1 cellular context compared by ENCODE assay signal in the genomic region with DNA sequence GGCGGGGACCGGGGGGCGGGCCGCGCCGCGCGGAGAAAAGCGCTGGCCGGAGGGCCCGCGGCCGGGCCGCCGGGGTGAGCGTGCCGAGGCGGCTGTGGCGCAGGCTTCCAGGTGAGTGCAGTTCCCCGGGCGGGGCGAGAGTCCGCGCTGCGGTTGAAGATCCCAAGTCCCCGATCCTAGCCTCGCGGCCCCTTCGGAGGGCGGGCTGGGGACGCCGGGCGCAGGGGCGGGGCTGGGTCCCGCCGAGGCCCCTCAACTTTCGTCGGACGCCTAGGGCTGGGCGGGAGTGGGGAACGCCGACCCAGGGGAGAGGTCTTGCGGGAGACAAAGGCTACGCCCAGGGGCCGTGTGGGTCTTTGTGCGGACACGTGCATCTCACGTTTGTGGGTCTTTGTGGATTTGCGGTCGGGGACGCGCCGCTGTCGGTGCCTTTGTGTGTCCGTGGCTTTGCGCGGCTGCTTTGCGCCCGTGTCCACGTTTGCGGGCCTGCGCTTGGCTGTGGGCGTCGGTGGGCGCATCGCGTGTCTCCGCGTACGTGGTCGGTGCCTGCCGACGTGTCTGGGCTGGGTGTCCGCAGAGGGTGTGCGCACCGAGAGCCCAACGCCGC.
A peak's percentile ranks its signal among the peaks of the same experiment; 100 is the strongest.
TF ChIP-seq lines count a peak whose summit lies in the region.

A gene with protein sequence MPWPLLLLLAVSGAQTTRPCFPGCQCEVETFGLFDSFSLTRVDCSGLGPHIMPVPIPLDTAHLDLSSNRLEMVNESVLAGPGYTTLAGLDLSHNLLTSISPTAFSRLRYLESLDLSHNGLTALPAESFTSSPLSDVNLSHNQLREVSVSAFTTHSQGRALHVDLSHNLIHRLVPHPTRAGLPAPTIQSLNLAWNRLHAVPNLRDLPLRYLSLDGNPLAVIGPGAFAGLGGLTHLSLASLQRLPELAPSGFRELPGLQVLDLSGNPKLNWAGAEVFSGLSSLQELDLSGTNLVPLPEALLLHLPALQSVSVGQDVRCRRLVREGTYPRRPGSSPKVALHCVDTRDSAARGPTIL (plus strand): TSS at position 63 of the 607 bp plus-strand sequence. CDS start 12,261 bp downstream, outside the sequence.

TF ChIP-seq in K562, 482 proteins besides CTCF, POLR2A, EP300 and RAD21 (continued from another document and continues in another):
- TF ChIP-seq, protein P1, sequence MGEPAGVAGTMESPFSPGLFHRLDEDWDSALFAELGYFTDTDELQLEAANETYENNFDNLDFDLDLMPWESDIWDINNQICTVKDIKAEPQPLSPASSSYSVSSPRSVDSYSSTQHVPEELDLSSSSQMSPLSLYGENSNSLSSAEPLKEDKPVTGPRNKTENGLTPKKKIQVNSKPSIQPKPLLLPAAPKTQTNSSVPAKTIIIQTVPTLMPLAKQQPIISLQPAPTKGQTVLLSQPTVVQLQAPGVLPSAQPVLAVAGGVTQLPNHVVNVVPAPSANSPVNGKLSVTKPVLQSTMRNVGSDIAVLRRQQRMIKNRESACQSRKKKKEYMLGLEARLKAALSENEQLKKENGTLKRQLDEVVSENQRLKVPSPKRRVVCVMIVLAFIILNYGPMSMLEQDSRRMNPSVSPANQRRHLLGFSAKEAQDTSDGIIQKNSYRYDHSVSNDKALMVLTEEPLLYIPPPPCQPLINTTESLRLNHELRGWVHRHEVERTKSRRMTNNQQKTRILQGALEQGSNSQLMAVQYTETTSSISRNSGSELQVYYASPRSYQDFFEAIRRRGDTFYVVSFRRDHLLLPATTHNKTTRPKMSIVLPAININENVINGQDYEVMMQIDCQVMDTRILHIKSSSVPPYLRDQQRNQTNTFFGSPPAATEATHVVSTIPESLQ (CRISPR knock-in tag; IDR thresholded peaks at IDR 0.05): no peak
- TF ChIP-seq, protein P2, sequence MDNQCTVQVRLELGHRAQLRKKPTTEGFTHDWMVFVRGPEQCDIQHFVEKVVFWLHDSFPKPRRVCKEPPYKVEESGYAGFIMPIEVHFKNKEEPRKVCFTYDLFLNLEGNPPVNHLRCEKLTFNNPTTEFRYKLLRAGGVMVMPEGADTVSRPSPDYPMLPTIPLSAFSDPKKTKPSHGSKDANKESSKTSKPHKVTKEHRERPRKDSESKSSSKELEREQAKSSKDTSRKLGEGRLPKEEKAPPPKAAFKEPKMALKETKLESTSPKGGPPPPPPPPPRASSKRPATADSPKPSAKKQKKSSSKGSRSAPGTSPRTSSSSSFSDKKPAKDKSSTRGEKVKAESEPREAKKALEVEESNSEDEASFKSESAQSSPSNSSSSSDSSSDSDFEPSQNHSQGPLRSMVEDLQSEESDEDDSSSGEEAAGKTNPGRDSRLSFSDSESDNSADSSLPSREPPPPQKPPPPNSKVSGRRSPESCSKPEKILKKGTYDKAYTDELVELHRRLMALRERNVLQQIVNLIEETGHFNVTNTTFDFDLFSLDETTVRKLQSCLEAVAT (IDR thresholded peaks at IDR 0.05): peak in 1 of 2 experiments; percentile 49; a peak in 1 of 4 replicates
- TF ChIP-seq KHSRP (IDR thresholded peaks at IDR 0.05) (no peak), ZNF12 (CRISPR knock-in tag; IDR thresholded peaks at IDR 0.05) (peak; percentile 25; the same call in 1 of the 2 replicates), GATAD2B (IDR thresholded peaks at IDR 0.05; ENCODE audit: borderline replicate concordance) (peak; percentile 18; the same call in 1 of the 2 replicates), ZNF184 (CRISPR knock-in tag; IDR thresholded peaks at IDR 0.05) (no peak), ZNF224 (CRISPR knock-in tag; IDR thresholded peaks at IDR 0.05) (peak; percentile 33; the same call in 1 of the 2 replicates), ZBTB1 (CRISPR knock-in tag; IDR thresholded peaks at IDR 0.05; ENCODE audit: borderline replicate concordance, low read depth) (peak; percentile 71; the same call in 1 of the 2 replicates), EWSR1 (IDR thresholded peaks at IDR 0.05; ENCODE audit: borderline replicate concordance, low read depth, partially characterized antibody) (no peak), PHF8 (IDR thresholded peaks at IDR 0.05; ENCODE audit: borderline replicate concordance, low read length) (peak; percentile 79; the same call in 1 of the 2 replicates), BCL6 (CRISPR knock-in tag; IDR thresholded peaks at IDR 0.05) (no peak), TAF9B (IDR thresholded peaks at IDR 0.05; ENCODE audit: partially characterized antibody) (no peak), MYC (IDR thresholded peaks at IDR 0.05; ENCODE audit: low read depth, low read length) (no peak; the same call in none of the 2 replicates), MYC (CRISPR knock-in tag; IDR thresholded peaks at IDR 0.05; ENCODE audit: borderline replicate concordance, low read depth) (peak; percentile 43; the same call in 1 of the 2 replicates), HMGN3 (IDR thresholded peaks at IDR 0.05; ENCODE audit: borderline replicate concordance, extremely low read depth, insufficient read length, low read depth, low read length) (peak; percentile 28), ZNF212 (CRISPR knock-in tag; IDR thresholded peaks at IDR 0.05) (no peak)
- TF ChIP-seq, protein P3, sequence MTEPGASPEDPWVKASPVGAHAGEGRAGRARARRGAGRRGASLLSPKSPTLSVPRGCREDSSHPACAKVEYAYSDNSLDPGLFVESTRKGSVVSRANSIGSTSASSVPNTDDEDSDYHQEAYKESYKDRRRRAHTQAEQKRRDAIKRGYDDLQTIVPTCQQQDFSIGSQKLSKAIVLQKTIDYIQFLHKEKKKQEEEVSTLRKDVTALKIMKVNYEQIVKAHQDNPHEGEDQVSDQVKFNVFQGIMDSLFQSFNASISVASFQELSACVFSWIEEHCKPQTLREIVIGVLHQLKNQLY (CRISPR knock-in tag; conservative IDR thresholded peaks at IDR 0.05): 0 out of 4 replicates have a peak, but pooled peaks of 1 of the 2 experiments have one; percentile 33
- TF ChIP-seq, protein P4, sequence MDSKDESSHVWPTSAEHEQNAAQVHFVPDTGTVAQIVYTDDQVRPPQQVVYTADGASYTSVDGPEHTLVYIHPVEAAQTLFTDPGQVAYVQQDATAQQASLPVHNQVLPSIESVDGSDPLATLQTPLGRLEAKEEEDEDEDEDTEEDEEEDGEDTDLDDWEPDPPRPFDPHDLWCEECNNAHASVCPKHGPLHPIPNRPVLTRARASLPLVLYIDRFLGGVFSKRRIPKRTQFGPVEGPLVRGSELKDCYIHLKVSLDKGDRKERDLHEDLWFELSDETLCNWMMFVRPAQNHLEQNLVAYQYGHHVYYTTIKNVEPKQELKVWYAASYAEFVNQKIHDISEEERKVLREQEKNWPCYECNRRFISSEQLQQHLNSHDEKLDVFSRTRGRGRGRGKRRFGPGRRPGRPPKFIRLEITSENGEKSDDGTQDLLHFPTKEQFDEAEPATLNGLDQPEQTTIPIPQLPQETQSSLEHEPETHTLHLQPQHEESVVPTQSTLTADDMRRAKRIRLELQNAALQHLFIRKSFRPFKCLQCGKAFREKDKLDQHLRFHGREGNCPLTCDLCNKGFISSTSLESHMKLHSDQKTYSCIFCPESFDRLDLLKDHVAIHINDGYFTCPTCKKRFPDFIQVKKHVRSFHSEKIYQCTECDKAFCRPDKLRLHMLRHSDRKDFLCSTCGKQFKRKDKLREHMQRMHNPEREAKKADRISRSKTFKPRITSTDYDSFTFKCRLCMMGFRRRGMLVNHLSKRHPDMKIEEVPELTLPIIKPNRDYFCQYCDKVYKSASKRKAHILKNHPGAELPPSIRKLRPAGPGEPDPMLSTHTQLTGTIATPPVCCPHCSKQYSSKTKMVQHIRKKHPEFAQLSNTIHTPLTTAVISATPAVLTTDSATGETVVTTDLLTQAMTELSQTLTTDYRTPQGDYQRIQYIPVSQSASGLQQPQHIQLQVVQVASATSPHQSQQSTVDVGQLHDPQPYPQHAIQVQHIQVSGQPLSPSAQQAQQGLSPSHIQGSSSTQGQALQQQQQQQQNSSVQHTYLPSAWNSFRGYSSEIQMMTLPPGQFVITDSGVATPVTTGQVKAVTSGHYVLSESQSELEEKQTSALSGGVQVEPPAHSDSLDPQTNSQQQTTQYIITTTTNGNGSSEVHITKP (IDR thresholded peaks at IDR 0.05; ENCODE audit: partially characterized antibody): no peak
- TF ChIP-seq, protein P5, sequence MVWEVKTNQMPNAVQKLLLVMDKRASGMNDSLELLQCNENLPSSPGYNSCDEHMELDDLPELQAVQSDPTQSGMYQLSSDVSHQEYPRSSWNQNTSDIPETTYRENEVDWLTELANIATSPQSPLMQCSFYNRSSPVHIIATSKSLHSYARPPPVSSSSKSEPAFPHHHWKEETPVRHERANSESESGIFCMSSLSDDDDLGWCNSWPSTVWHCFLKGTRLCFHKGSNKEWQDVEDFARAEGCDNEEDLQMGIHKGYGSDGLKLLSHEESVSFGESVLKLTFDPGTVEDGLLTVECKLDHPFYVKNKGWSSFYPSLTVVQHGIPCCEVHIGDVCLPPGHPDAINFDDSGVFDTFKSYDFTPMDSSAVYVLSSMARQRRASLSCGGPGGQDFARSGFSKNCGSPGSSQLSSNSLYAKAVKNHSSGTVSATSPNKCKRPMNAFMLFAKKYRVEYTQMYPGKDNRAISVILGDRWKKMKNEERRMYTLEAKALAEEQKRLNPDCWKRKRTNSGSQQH (CRISPR knock-in tag; IDR thresholded peaks at IDR 0.05): no peak
- TF ChIP-seq, protein P6, sequence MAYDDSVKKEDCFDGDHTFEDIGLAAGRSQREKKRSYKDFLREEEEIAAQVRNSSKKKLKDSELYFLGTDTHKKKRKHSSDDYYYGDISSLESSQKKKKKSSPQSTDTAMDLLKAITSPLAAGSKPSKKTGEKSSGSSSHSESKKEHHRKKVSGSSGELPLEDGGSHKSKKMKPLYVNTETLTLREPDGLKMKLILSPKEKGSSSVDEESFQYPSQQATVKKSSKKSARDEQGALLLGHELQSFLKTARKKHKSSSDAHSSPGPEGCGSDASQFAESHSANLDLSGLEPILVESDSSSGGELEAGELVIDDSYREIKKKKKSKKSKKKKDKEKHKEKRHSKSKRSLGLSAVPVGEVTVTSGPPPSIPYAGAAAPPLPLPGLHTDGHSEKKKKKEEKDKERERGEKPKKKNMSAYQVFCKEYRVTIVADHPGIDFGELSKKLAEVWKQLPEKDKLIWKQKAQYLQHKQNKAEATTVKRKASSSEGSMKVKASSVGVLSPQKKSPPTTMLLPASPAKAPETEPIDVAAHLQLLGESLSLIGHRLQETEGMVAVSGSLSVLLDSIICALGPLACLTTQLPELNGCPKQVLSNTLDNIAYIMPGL (CRISPR knock-in tag; IDR thresholded peaks at IDR 0.05): peak; percentile 68
- TF ChIP-seq, protein P7, sequence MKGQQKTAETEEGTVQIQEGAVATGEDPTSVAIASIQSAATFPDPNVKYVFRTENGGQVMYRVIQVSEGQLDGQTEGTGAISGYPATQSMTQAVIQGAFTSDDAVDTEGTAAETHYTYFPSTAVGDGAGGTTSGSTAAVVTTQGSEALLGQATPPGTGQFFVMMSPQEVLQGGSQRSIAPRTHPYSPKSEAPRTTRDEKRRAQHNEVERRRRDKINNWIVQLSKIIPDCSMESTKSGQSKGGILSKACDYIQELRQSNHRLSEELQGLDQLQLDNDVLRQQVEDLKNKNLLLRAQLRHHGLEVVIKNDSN (CRISPR knock-in tag; IDR thresholded peaks at IDR 0.05): peak; percentile 32; the same call in 1 of the 2 replicates
- TF ChIP-seq, protein P8, sequence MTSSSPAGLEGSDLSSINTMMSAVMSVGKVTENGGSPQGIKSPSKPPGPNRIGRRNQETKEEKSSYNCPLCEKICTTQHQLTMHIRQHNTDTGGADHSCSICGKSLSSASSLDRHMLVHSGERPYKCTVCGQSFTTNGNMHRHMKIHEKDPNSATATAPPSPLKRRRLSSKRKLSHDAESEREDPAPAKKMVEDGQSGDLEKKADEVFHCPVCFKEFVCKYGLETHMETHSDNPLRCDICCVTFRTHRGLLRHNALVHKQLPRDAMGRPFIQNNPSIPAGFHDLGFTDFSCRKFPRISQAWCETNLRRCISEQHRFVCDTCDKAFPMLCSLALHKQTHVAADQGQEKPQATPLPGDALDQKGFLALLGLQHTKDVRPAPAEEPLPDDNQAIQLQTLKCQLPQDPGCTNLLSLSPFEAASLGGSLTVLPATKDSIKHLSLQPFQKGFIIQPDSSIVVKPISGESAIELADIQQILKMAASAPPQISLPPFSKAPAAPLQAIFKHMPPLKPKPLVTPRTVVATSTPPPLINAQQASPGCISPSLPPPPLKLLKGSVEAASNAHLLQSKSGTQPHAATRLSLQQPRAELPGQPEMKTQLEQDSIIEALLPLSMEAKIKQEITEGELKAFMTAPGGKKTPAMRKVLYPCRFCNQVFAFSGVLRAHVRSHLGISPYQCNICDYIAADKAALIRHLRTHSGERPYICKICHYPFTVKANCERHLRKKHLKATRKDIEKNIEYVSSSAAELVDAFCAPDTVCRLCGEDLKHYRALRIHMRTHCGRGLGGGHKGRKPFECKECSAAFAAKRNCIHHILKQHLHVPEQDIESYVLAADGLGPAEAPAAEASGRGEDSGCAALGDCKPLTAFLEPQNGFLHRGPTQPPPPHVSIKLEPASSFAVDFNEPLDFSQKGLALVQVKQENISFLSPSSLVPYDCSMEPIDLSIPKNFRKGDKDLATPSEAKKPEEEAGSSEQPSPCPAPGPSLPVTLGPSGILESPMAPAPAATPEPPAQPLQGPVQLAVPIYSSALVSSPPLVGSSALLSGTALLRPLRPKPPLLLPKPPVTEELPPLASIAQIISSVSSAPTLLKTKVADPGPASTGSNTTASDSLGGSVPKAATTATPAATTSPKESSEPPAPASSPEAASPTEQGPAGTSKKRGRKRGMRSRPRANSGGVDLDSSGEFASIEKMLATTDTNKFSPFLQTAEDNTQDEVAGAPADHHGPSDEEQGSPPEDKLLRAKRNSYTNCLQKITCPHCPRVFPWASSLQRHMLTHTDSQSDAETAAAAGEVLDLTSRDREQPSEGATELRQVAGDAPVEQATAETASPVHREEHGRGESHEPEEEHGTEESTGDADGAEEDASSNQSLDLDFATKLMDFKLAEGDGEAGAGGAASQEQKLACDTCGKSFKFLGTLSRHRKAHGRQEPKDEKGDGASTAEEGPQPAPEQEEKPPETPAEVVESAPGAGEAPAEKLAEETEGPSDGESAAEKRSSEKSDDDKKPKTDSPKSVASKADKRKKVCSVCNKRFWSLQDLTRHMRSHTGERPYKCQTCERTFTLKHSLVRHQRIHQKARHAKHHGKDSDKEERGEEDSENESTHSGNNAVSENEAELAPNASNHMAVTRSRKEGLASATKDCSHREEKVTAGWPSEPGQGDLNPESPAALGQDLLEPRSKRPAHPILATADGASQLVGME (CRISPR knock-in tag; IDR thresholded peaks at IDR 0.05): 0 out of 2 replicates have a peak, but pooled peaks have one; percentile 9
- TF ChIP-seq, protein P9, sequence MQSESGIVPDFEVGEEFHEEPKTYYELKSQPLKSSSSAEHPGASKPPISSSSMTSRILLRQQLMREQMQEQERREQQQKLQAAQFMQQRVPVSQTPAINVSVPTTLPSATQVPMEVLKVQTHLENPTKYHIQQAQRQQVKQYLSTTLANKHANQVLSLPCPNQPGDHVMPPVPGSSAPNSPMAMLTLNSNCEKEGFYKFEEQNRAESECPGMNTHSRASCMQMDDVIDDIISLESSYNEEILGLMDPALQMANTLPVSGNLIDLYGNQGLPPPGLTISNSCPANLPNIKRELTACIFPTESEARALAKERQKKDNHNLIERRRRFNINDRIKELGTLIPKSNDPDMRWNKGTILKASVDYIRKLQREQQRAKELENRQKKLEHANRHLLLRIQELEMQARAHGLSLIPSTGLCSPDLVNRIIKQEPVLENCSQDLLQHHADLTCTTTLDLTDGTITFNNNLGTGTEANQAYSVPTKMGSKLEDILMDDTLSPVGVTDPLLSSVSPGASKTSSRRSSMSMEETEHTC (IDR thresholded peaks at IDR 0.05): no peak
- TF ChIP-seq, protein P10, sequence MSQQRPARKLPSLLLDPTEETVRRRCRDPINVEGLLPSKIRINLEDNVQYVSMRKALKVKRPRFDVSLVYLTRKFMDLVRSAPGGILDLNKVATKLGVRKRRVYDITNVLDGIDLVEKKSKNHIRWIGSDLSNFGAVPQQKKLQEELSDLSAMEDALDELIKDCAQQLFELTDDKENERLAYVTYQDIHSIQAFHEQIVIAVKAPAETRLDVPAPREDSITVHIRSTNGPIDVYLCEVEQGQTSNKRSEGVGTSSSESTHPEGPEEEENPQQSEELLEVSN (IDR thresholded peaks at IDR 0.05; ENCODE audit: borderline replicate concordance in 1 of 2, extremely low read depth in 1 of 2, insufficient read depth in 1 of 2, insufficient read length in 1 of 2, low read depth in 1 of 2, low read length in 1 of 2, poor library complexity in 1 of 2, severe bottlenecking in 1 of 2): peak in 1 of 2 experiments; percentile 70
